In the genomic region with DNA sequence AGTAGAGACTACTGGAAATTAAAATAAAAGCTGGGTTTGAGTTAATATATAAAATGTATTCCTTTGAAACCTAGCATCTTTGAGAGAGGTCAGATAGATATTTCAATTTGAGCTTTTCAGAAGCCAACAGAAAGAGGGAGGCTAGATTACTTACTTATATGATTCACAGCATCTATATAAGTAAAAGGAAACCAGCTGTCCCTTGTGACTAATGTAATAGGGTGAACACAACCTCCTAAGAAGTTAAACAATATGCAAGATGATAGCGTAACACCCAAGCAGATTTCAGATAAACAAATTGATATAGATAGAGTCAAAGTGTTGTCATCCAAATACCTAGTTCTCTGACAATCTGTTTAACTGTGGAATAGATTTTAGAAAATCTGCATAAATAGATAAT, we compare ENCODE assay signal across 17 cellular contexts.
DNase-seq lines count a peak whose midpoint lies in the region; TF ChIP-seq lines count a peak whose summit lies in the region.
"Had no signal": no experiment of that assay in that cellular context is flagged by ENCODE, and none has a peak within 500 bp of the region (broad histone marks: within the 10 kb centered on the region; RNA-seq: fewer than 3 reads in every experiment).

No MANE protein-coding gene starts in this region.

- H3K27ac ChIP-seq in right atrium auricular region, result no peak overlapping the region
- no peak overlapping the region for H3K27ac ChIP-seq in SK-N-SH (ENCODE audit: low read depth in 2 of 2, low read length in 1 of 2)
- H3K27ac ChIP-seq: A549, Peyer's patch had no signal

- H3K36me3 ChIP-seq in right atrium auricular region (no peaks in the 10 kb centered on the region), SK-N-SH (replicated peaks in 1 of 2; ENCODE audit: control insufficient read depth in 1 of 2, insufficient read depth in 2 of 2, low read length in 1 of 2) (no peaks in the 10 kb centered on the region)
- H3K36me3 ChIP-seq: Peyer's patch had no signal

- 82% methylated on average over 1 of the region's 1 CpG for WGBS in SK-N-SH (ENCODE audit: low lambda C conversion rate)

- no peak overlapping the region for H3K9ac ChIP-seq in SK-N-SH

- no peak overlapping the region for H2AFZ ChIP-seq in SK-N-SH (ENCODE audit: low read depth)

- no peaks in the 10 kb centered on the region for H3K4me1 ChIP-seq in right atrium auricular region
- peaks cover 0 to under 1% of the 10 kb centered on the region in 2 experiments; a peak in 1 of 4 replicates for H3K4me1 ChIP-seq in SK-N-SH (ENCODE audit: control insufficient read depth in 1 of 2, insufficient read depth in 2 of 2, low read depth in 1 of 2, low read length in 1 of 2)
- H3K4me1 ChIP-seq: A549, Caco-2, Peyer's patch had no signal

- DNase-seq in NCI-H2107 treated with DMSO at 0.1 percent for 48 hours (lab: John Stamatoyannopoulos, UW; ENCODE audit: unreplicated experiment), result peak; percentile 54
- no peak for DNase-seq in NCI-H2107 (lab: John Stamatoyannopoulos, UW)
- DNase-seq in HCEC 1CT, result peak; percentile 71
- peak; percentile 28 for DNase-seq in amniotic epithelial cell (ENCODE audit: low read depth)
- DNase-seq in iris pigment epithelial cell (ENCODE audit: low read depth), result peak; percentile 1
- DNase-seq in activated CD4-positive, CD25-positive, alpha-beta regulatory T cell (lab: John Stamatoyannopoulos, UW), result no peak
- no peak for DNase-seq in right atrium auricular region (ENCODE audit: low spot score)
- no peak for DNase-seq in SK-N-SH
- DNase-seq: AML-193, Caco-2, DND-41, GF-D8, NCI-H1436 treated with DMSO at 0.1 percent for 48 hours, NCI-H748 treated with DMSO at 0.1 percent for 48 hours, Peyer's patch, SHP77 had no signal

- TF ChIP-seq CTCF in right atrium auricular region (IDR thresholded peaks at IDR 0.05), result no peak
- TF ChIP-seq CTCF in SK-N-SH (IDR thresholded peaks at IDR 0.05), result no peak

- H3K79me2 ChIP-seq in SK-N-SH (ENCODE audit: insufficient read depth), result no peaks in the 10 kb centered on the region

- no peak overlapping the region for H3K4me3 ChIP-seq in right atrium auricular region
- H3K4me3 ChIP-seq in SK-N-SH (ENCODE audit: low read depth in 2 of 2, low read length in 1 of 2), result no peak overlapping the region
- H3K4me3 ChIP-seq: A549, Peyer's patch had no signal

- H3K27me3 ChIP-seq in right atrium auricular region, result no peaks in the 10 kb centered on the region
- no peaks in the 10 kb centered on the region for H3K27me3 ChIP-seq in SK-N-SH (ENCODE audit: insufficient read depth)
- H3K27me3 ChIP-seq: Peyer's patch had no signal

- no peaks in the 10 kb centered on the region for H3K9me3 ChIP-seq in right atrium auricular region
- H3K9me3 ChIP-seq in SK-N-SH, result no peaks in the 10 kb centered on the region
- H3K9me3 ChIP-seq: A549, Peyer's patch had no signal

- H3F3A ChIP-seq in SK-N-SH (replicated peaks; ENCODE audit: insufficient read depth), result peaks cover under 1% of the 10 kb centered on the region

- no peaks in the 10 kb centered on the region for H4K20me1 ChIP-seq in SK-N-SH (ENCODE audit: insufficient read depth)

- no peak overlapping the region for H3K4me2 ChIP-seq in SK-N-SH
- H3K4me2 ChIP-seq: A549 had no signal

- no peaks in the 10 kb centered on the region for H3K9me2 ChIP-seq in SK-N-SH

- no peak for TF ChIP-seq EP300 in SK-N-SH (IDR thresholded peaks at IDR 0.05; ENCODE audit: borderline replicate concordance in 1 of 2, low read depth in 1 of 2, low read length in 1 of 2)

- POLR2A ChIA-PET in SK-N-SH (lab: Yijun Ruan, JAX), result no interaction called here

- CTCF ChIA-PET in SK-N-SH (lab: Yijun Ruan, JAX), result interaction anchor here (0.6 kb wide), 1 partner anchor 659 kb away, joined by 3 read pairs; no protein-coding TSS in a partner anchor

- no peak for TF ChIP-seq RAD21 in SK-N-SH (IDR thresholded peaks at IDR 0.05; ENCODE audit: low read length)

TF ChIP-seq in SK-N-SH, 30 proteins besides CTCF, POLR2A, EP300 and RAD21:
- no peak for TF ChIP-seq FOSL2 (IDR thresholded peaks at IDR 0.05; ENCODE audit: borderline replicate concordance, low read depth)

Comparison
In these comparisons a context has a peak if more than half of its experiments do, and no peak if none do; other contexts are left out.
1. DNase-seq: peak in NCI-H2107 treated with DMSO at 0.1 percent for 48 hours (single experiment), HCEC 1CT (single experiment), amniotic epithelial cell (single experiment) and iris pigment epithelial cell (single experiment); none in NCI-H2107 (single experiment), activated CD4-positive, CD25-positive, alpha-beta regulatory T cell (0 of 4), right atrium auricular region (single experiment) and SK-N-SH (single experiment).